Comparison of ENCODE assay signal across 19 cellular contexts in genomic region chr12:54161481-54162437, GRCh38.
"Had no signal": no experiment of that assay in that cellular context is flagged by ENCODE, and none has a peak within 500 bp of the region (broad histone marks: within the 10 kb centered on the region; RNA-seq: fewer than 3 reads in every experiment).

No MANE protein-coding gene starts in this region.

- H3K27ac Mint-ChIP-seq: activated CD4-positive, alpha-beta memory T cell treated with anti-CD3 and anti-CD28 coated beads for 36 hours; activated CD8-positive, alpha-beta memory T cell treated with anti-CD3 and anti-CD28 coated beads, Interleukin-2, amount 10 ng/mL, durations not matched to agents 7 days and 5 days; activated naive CD4-positive, alpha-beta T cell treated with anti-CD3 and anti-CD28 coated beads for 36 hours; activated naive CD8-positive, alpha-beta T cell treated with anti-CD3 and anti-CD28 coated beads, Interleukin-2, amount 50 U/mL, for 24 hours; activated T-helper 2 cell treated with anti-CD3 and anti-CD28 coated beads, Interferon-gamma antibody, Interleukin-2, Interleukin-4, amounts not matched to agents 10 μg/mL and 5 μg/mL and 100 μg/mL, durations not matched to agents 14 hours and 24 hours and 36 hours; endodermal cell; natural killer cell treated with Interleukin-12 subunit alpha and Interleukin-12 subunit beta and Interleukin-15 and Interleukin-18, amount 100 ng/mL, for 72 hours; stimulated activated naive CD8-positive, alpha-beta T cell treated with anti-CD3 and anti-CD28 coated beads, Interleukin-15, Interleukin-2, amounts not matched to agents 100 ng/mL and 50 ng/mL, for 24 hours; T-cell had no signal

- H3K36me3 Mint-ChIP-seq: activated CD8-positive, alpha-beta memory T cell treated with anti-CD3 and anti-CD28 coated beads, Interleukin-2, amount 10 ng/mL, durations not matched to agents 7 days and 5 days had no signal

- H3K27me3 ChIP-seq: ascending aorta, gastrocnemius medialis, suprapubic skin, upper lobe of left lung had no signal

- DNase-seq: activated CD4-positive, alpha-beta memory T cell treated with anti-CD3 and anti-CD28 coated beads for 36 hours; activated CD8-positive, alpha-beta memory T cell treated with anti-CD3 and anti-CD28 coated beads, Interleukin-2, amount 10 ng/mL, durations not matched to agents 7 days and 5 days; activated naive CD4-positive, alpha-beta T cell treated with anti-CD3 and anti-CD28 coated beads for 36 hours; activated naive CD8-positive, alpha-beta T cell treated with anti-CD3 and anti-CD28 coated beads, Interleukin-2, amount 50 U/mL, for 24 hours; activated T-cell treated with anti-CD3 and anti-CD28 coated beads, Interleukin-2, amount 50 U/mL, for 1 hour; endodermal cell; gastrocnemius medialis; left ventricle myocardium superior; mesendoderm; psoas muscle; T-cell; T-helper 9 cell; upper lobe of left lung had no signal

- H3K27me3 Mint-ChIP-seq: activated naive CD8-positive, alpha-beta T cell treated with anti-CD3 and anti-CD28 coated beads, Interleukin-2, amount 50 U/mL, for 24 hours; stimulated activated naive CD8-positive, alpha-beta T cell treated with anti-CD3 and anti-CD28 coated beads, Interleukin-15, Interleukin-2, amounts not matched to agents 100 ng/mL and 50 ng/mL, for 24 hours had no signal

- H3K4me1 ChIP-seq: ascending aorta, upper lobe of left lung had no signal

- H3K27ac ChIP-seq: ascending aorta, dorsolateral prefrontal cortex, gastrocnemius medialis, psoas muscle, suprapubic skin, upper lobe of left lung had no signal

- H3K36me3 ChIP-seq: ascending aorta, gastrocnemius medialis, suprapubic skin, upper lobe of left lung had no signal

- H3K4me3 Mint-ChIP-seq: activated CD4-positive, alpha-beta memory T cell treated with anti-CD3 and anti-CD28 coated beads for 36 hours; activated CD8-positive, alpha-beta memory T cell treated with anti-CD3 and anti-CD28 coated beads, Interleukin-2, amount 10 ng/mL, durations not matched to agents 7 days and 5 days; activated naive CD4-positive, alpha-beta T cell treated with anti-CD3 and anti-CD28 coated beads for 36 hours; activated naive CD8-positive, alpha-beta T cell treated with anti-CD3 and anti-CD28 coated beads, Interleukin-2, amount 50 U/mL, for 24 hours; endodermal cell; natural killer cell treated with Interleukin-12 subunit alpha and Interleukin-12 subunit beta and Interleukin-15 and Interleukin-18, amount 100 ng/mL, for 72 hours; stimulated activated naive CD8-positive, alpha-beta T cell treated with anti-CD3 and anti-CD28 coated beads, Interleukin-15, Interleukin-2, amounts not matched to agents 100 ng/mL and 50 ng/mL, for 24 hours; T-cell had no signal

- ATAC-seq: activated CD8-positive, alpha-beta memory T cell treated with anti-CD3 and anti-CD28 coated beads, Interleukin-2, amount 10 ng/mL, durations not matched to agents 7 days and 5 days; activated naive CD8-positive, alpha-beta T cell treated with anti-CD3 and anti-CD28 coated beads, Interleukin-2, amount 50 U/mL, for 24 hours; gastrocnemius medialis; left ventricle myocardium superior; natural killer cell treated with Interleukin-12 subunit alpha and Interleukin-12 subunit beta and Interleukin-15 and Interleukin-18, amount 100 ng/mL, for 72 hours; T-cell had no signal

- H3K4me1 Mint-ChIP-seq: activated CD8-positive, alpha-beta memory T cell treated with anti-CD3 and anti-CD28 coated beads, Interleukin-2, amount 10 ng/mL, durations not matched to agents 7 days and 5 days; activated naive CD8-positive, alpha-beta T cell treated with anti-CD3 and anti-CD28 coated beads, Interleukin-2, amount 50 U/mL, for 24 hours had no signal

- H3K9me3 ChIP-seq: ascending aorta, gastrocnemius medialis, psoas muscle, suprapubic skin, upper lobe of left lung had no signal

- H3K4me3 ChIP-seq: ascending aorta, dorsolateral prefrontal cortex, gastrocnemius medialis, psoas muscle, suprapubic skin, upper lobe of left lung had no signal

- H3K9me3 Mint-ChIP-seq: activated CD4-positive, alpha-beta memory T cell treated with anti-CD3 and anti-CD28 coated beads for 36 hours; activated naive CD4-positive, alpha-beta T cell treated with anti-CD3 and anti-CD28 coated beads for 36 hours; activated naive CD8-positive, alpha-beta T cell treated with anti-CD3 and anti-CD28 coated beads, Interleukin-2, amount 50 U/mL, for 24 hours; activated T-helper 2 cell treated with anti-CD3 and anti-CD28 coated beads, Interferon-gamma antibody, Interleukin-2, Interleukin-4, amounts not matched to agents 10 μg/mL and 5 μg/mL and 100 μg/mL, durations not matched to agents 14 hours and 24 hours and 36 hours; endodermal cell; natural killer cell treated with Interleukin-12 subunit alpha and Interleukin-12 subunit beta and Interleukin-15 and Interleukin-18, amount 100 ng/mL, for 72 hours; stimulated activated naive CD8-positive, alpha-beta T cell treated with anti-CD3 and anti-CD28 coated beads, Interleukin-15, Interleukin-2, amounts not matched to agents 100 ng/mL and 50 ng/mL, for 24 hours; T-cell had no signal
